19 cellular contexts compared by ENCODE assay signal in the genomic region with DNA sequence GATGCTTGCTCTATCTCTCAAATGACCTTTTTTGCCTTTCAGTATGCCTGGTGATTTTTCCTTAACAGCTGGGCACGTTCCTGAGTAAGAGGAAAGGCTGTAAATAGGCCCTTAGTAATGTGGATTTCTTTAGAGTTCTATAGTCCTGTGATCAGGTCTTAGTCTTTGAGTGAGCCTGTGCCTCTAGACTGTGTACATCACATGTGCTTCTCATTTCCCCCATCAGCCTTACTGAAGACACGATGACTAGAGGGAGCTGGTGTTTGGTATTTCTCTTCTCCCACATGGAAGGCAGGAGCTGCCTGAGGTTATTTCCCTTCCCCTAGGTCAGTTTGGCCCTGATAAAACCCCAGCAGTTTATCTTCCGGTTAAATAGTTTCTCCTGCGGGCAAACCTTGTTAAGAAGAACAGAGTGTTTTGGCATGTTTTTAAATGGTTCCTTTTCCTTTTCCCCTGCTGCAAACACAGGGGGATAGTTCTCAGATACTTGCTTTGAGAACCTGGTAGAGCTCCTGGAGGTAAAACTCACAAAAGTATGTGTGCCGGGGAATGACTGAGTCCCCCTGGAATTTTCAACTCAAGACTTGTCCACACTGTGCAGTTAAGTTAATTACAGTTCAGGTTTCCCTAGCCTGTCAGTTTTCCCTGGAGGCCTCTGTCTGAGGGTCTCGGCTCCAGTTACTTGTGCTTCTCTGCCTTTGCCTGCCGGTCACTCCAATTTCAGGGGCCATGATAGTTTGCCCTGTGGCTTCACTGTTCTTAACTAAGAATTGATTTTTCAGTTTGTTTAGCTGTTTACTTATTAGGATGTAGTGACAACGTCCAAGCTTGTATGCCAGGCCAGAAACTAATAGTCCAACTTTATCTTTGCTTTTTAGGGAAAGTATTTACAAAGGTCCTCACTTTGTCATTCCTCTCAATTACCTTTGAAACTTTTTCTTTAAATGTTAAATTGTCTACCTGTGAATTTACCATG.
DNase-seq lines count a peak whose midpoint lies in the region; ATAC-seq, FAIRE-seq and TF ChIP-seq lines count a peak whose summit lies in the region.
"Had no signal": no experiment of that assay in that cellular context is flagged by ENCODE, and none has a peak within 500 bp of the region (broad histone marks: within the 10 kb centered on the region; RNA-seq: fewer than 3 reads in every experiment).

No MANE protein-coding gene starts in this region.

- H3K23ac ChIP-seq in trophoblast cell (ENCODE audit: low read length), result no peak overlapping the region

- H2BK120ac ChIP-seq in trophoblast cell (ENCODE audit: insufficient read depth, low read length, poor library complexity), result no peak overlapping the region

- H3K79me1 ChIP-seq in trophoblast cell (ENCODE audit: low read length), result peaks cover 6% of the 10 kb centered on the region

- no peak overlapping the region for H3K14ac ChIP-seq in trophoblast cell (ENCODE audit: low read length)

- TF ChIP-seq CTCF in D721Med (IDR thresholded peaks at IDR 0.05; ENCODE audit: insufficient read depth, missing control alignments) (no peak), heart right ventricle (IDR thresholded peaks at IDR 0.05) (no peak)

- H4K8ac ChIP-seq in trophoblast cell (ENCODE audit: low read depth, low read length), result no peak overlapping the region

- H3K27me3 ChIP-seq in GM23248 (replicated peaks; ENCODE audit: insufficient read depth) (no peaks in the 10 kb centered on the region), trophoblast cell (ENCODE audit: insufficient read depth, low read length) (no peaks in the 10 kb centered on the region), heart right ventricle (no peaks in the 10 kb centered on the region)
- H3K27me3 ChIP-seq: BLaER1, ovary, transverse colon had no signal

- no peak overlapping the region for H3K18ac ChIP-seq in trophoblast cell (ENCODE audit: low read length)

- H2AK5ac ChIP-seq in trophoblast cell (ENCODE audit: low read length), result no peak overlapping the region

- H3K79me2 ChIP-seq in GM23248 (ENCODE audit: insufficient read depth) (peaks cover 12% of the 10 kb centered on the region), trophoblast cell (ENCODE audit: control insufficient read depth, insufficient read depth, low read length, poor library complexity) (peaks cover 2% of the 10 kb centered on the region)

- H4K91ac ChIP-seq in trophoblast cell (ENCODE audit: low read depth, low read length), result no peak overlapping the region

- DNase-seq in GM23248, result peak; percentile 33
- DNase-seq in amniotic epithelial cell (ENCODE audit: low read depth), result peak; percentile 12
- peak; percentile 4 for DNase-seq in glomerular visceral epithelial cell (ENCODE audit: extremely low spot score)
- DNase-seq in trophoblast cell, result peak; percentile 47 to 49
- no peak for DNase-seq in cerebellar cortex (ENCODE audit: low spot score)
- no peak for DNase-seq in D721Med (ENCODE audit: insufficient read length, low spot score)
- DNase-seq in heart right ventricle, result no peak
- DNase-seq in NCI-H524 treated with DMSO at 0.1 percent for 48 hours (lab: John Stamatoyannopoulos, UW), result no peak
- DNase-seq: activated CD4-positive, CD25-positive, alpha-beta regulatory T cell; activated effector memory CD4-positive, alpha-beta T cell treated with Interleukin-2 at 50 U/mL for 16 hours; cortex of kidney; NCI-H1436; NK-92 treated with Interleukin-12 subunit alpha and Interleukin-12 subunit beta, amount 100 ng/mL, for 24 hours; ovary; Right ventricle myocardium superior; stimulated activated naive B cell treated with anti-CD40 and anti-IgM and Interleukin-4, amounts not matched to agents 10 μg/mL and 1 μg/mL and 100 μg/mL, for 72 hours; transverse colon had no signal

- no peak for FAIRE-seq in D721Med (lab: Jason Lieb, UNC)

- H3K4me2 ChIP-seq in GM23248 (ENCODE audit: unreplicated experiment) (no peak overlapping the region), trophoblast cell (ENCODE audit: low read length) (peak overlapping the region; percentile 35)
- H3K4me2 ChIP-seq: BLaER1 had no signal

- no peak overlapping the region for H2BK12ac ChIP-seq in trophoblast cell (ENCODE audit: low read length)

- no peak for ATAC-seq in heart right ventricle
- ATAC-seq: stimulated activated naive B cell treated with anti-CD40 and anti-IgM and Interleukin-4, amounts not matched to agents 10 μg/mL and 1 μg/mL and 100 μg/mL, for 72 hours had no signal

- H2BK5ac ChIP-seq in trophoblast cell (ENCODE audit: low read depth, low read length, poor library complexity), result peak overlapping the region; percentile 21

- no peak overlapping the region for H3K9ac ChIP-seq in GM23248
- no peak overlapping the region for H3K9ac ChIP-seq in trophoblast cell (ENCODE audit: low read length)
- H3K9ac ChIP-seq: BLaER1 had no signal

- H3K4ac ChIP-seq in trophoblast cell (ENCODE audit: low read depth, low read length), result no peak overlapping the region

- intact Hi-C loops in heart right ventricle (cut with DNase I), result no loop called here

- WGBS in GM23248 (ENCODE audit: low coverage in 1 of 2, low lambda C conversion rate in 2 of 2, missing lambda C conversion rate in 2 of 2), 2 experiments, result 51 to 61% methylated on average over 8 of the region's 8 CpGs
- WGBS in trophoblast cell (ENCODE audit: extremely low coverage, insufficient coverage, insufficient read length), result no CpG with 5 or more reads among the region's 8 CpGs
- 61 to 62% methylated on average over 8 of the region's 8 CpGs for WGBS in heart right ventricle, 2 donors

- H3K9me2 ChIP-seq in GM23248 (ENCODE audit: insufficient read depth), result no peaks in the 10 kb centered on the region

- no peak overlapping the region for H4K12ac ChIP-seq in trophoblast cell (ENCODE audit: low read depth, low read length)

- H3K36me3 ChIP-seq in GM23248 (ENCODE audit: low read depth) (no peaks in the 10 kb centered on the region; the same call in 1 of the 2 replicates), trophoblast cell (ENCODE audit: control insufficient read depth in 1 of 2, insufficient read depth in 2 of 2, low read length in 2 of 2) (no peaks in the 10 kb centered on the region), heart right ventricle (peaks cover 0 to 42% (median 4%) of the 10 kb centered on the region in 9 donors)
- H3K36me3 ChIP-seq: ovary had no signal

- H3K4me3 ChIP-seq in GM23248 (no peak overlapping the region), trophoblast cell (ENCODE audit: low read depth, low read length) (no peak overlapping the region), heart right ventricle (no peak overlapping the region)
- H3K4me3 ChIP-seq: BLaER1, ovary, transverse colon had no signal

- no peaks in the 10 kb centered on the region for H3F3A ChIP-seq in GM23248 (ENCODE audit: insufficient read depth)

- H3K9me3 ChIP-seq in GM23248 (ENCODE audit: low read depth) (no peaks in the 10 kb centered on the region), trophoblast cell (ENCODE audit: insufficient read depth, low read depth, low read length) (peaks cover 2% of the 10 kb centered on the region), heart right ventricle (peaks cover 0 to 31% (median 0%) of the 10 kb centered on the region in 11 donors)
- H3K9me3 ChIP-seq: ovary, transverse colon had no signal

- in situ Hi-C loops in GM23248 (cut with MboI), result no loop called here

- H4K20me1 ChIP-seq in GM23248 (ENCODE audit: insufficient read depth), result no peaks in the 10 kb centered on the region
- H4K20me1 ChIP-seq: BLaER1 had no signal

- no peak overlapping the region for H2AFZ ChIP-seq in GM23248
- no peak overlapping the region for H2AFZ ChIP-seq in trophoblast cell (ENCODE audit: insufficient read depth, low read length, poor library complexity)

- H3K27ac ChIP-seq in GM23248, result no peak overlapping the region
- peak overlapping the region; percentile 86 for H3K27ac ChIP-seq in trophoblast cell (ENCODE audit: low read depth, low read length)
- H3K27ac ChIP-seq in heart right ventricle, result no peak overlapping the region
- H3K27ac ChIP-seq: BLaER1, epithelial cell of prostate, ovary, transverse colon had no signal

- H3K4me1 ChIP-seq in GM23248 (ENCODE audit: insufficient read depth) (peaks cover 9% of the 10 kb centered on the region; the same call in 1 of the 2 replicates), trophoblast cell (ENCODE audit: control insufficient read depth in 1 of 2, insufficient read depth in 2 of 2, low read length in 2 of 2) (peaks cover 2 to 8% of the 10 kb centered on the region in 2 experiments), heart right ventricle (no peaks in the 10 kb centered on the region)
- H3K4me1 ChIP-seq: BLaER1, transverse colon had no signal

Comparison
In these comparisons a context has a peak if more than half of its experiments do, and no peak if none do; other contexts are left out.
1. DNase-seq: peak in GM23248 (single experiment), amniotic epithelial cell (single experiment), glomerular visceral epithelial cell (single experiment) and trophoblast cell (2 of 2); none in cerebellar cortex (single experiment), D721Med (single experiment), heart right ventricle (0 of 2) and NCI-H524 treated with DMSO at 0.1 percent for 48 hours (single experiment).